ENCODE assay signal across 17 cellular contexts in genomic region chr10:24096281-24096680, GRCh38.
A peak's percentile ranks its signal among the peaks of the same experiment; 100 is the strongest.
DNase-seq lines count a peak whose midpoint lies in the region; ATAC-seq and TF ChIP-seq lines count a peak whose summit lies in the region.
"Had no signal": no experiment of that assay in that cellular context is flagged by ENCODE, and none has a peak within 500 bp of the region (broad histone marks: within the 10 kb centered on the region; RNA-seq: fewer than 3 reads in every experiment).

No MANE protein-coding gene starts in this region.

- TF ChIP-seq CTCF in H9 (conservative IDR thresholded peaks at IDR 0.05) (no peak), WTC11 (IDR thresholded peaks at IDR 0.05) (no peak)

- H3K27me3 ChIP-seq in H9 (ENCODE audit: insufficient read depth, low read length), result no peaks in the 10 kb centered on the region
- H3K27me3 ChIP-seq in mesendoderm (ENCODE audit: insufficient read depth, low read length, poor library complexity), result no peaks in the 10 kb centered on the region
- no peaks in the 10 kb centered on the region for H3K27me3 ChIP-seq in CD8-positive, alpha-beta memory T cell (ENCODE audit: insufficient read depth, low read length, poor library complexity, severe bottlenecking)
- no peaks in the 10 kb centered on the region for H3K27me3 ChIP-seq in aorta (ENCODE audit: control insufficient read depth in 1 of 2, insufficient read depth in 2 of 2, low read length in 1 of 2)
- H3K27me3 ChIP-seq: BE2C had no signal

- H2AK5ac ChIP-seq in H9 (ENCODE audit: insufficient read length, low read length) (no peak overlapping the region), mesendoderm (ENCODE audit: low read length) (no peak overlapping the region)

- no peaks in the 10 kb centered on the region for H3K9me3 ChIP-seq in H9 (ENCODE audit: control insufficient read depth, low read depth, low read length)
- no peaks in the 10 kb centered on the region for H3K9me3 ChIP-seq in CD8-positive, alpha-beta memory T cell (ENCODE audit: low read length)
- H3K9me3 ChIP-seq in aorta (ENCODE audit: control insufficient read depth, low read length), result no peaks in the 10 kb centered on the region
- H3K9me3 ChIP-seq: BE2C had no signal

- no peaks in the 10 kb centered on the region for H3K79me1 ChIP-seq in H9 (ENCODE audit: insufficient read depth, low read depth, low read length, poor library complexity, severe bottlenecking)
- H3K79me1 ChIP-seq in mesendoderm (ENCODE audit: low read length), result no peaks in the 10 kb centered on the region

- H3K56ac ChIP-seq in H9 (ENCODE audit: insufficient read length, low read depth, low read length), result no peak overlapping the region
- H3K56ac ChIP-seq in mesendoderm (ENCODE audit: low read length), result no peak overlapping the region

- DNase-seq in H9, result no peak
- DNase-seq in WTC11 (ENCODE audit: low spot score), result no peak
- DNase-seq in mesendoderm, result peak; percentile 14
- no peak for DNase-seq in CD8-positive, alpha-beta memory T cell
- no peak for DNase-seq in cerebellar nuclear complex (lab: John Stamatoyannopoulos, UW)
- no peak for DNase-seq in aorta
- no peak for DNase-seq in activated CD4-positive, alpha-beta T cell treated with anti-CD3 and anti-CD28 coated beads, Interleukin-2, amount 10 ng/mL, durations not matched to agents 7 days and 5 days
- DNase-seq: BE2C; CD4-positive, alpha-beta memory T cell; COR-L47; DMS153; DMS79 treated with DMSO at 0.1 percent for 48 hours; EL; GOT3; IMR-90 had no signal

- H4K5ac ChIP-seq in H9 (ENCODE audit: insufficient read length, low read depth, low read length), result no peak overlapping the region
- no peak overlapping the region for H4K5ac ChIP-seq in mesendoderm (ENCODE audit: low read length)

- H3K9ac ChIP-seq in H9 (ENCODE audit: extremely low read depth, insufficient read length, low read length) (no peak overlapping the region), mesendoderm (ENCODE audit: low read length) (no peak overlapping the region)

- H3K4me3 ChIP-seq in mesendoderm (ENCODE audit: low read length), result no peak overlapping the region
- no peak overlapping the region for H3K4me3 ChIP-seq in CD8-positive, alpha-beta memory T cell (ENCODE audit: low read length)
- H3K4me3 ChIP-seq in aorta (ENCODE audit: low read length in 2 of 2), result no peak overlapping the region

- H3K4me1 Mint-ChIP-seq in H9 (peaks cover 7 to 24% of the 10 kb centered on the region in 2 experiments), WTC11 (peaks cover 16% of the 10 kb centered on the region)
- no peaks in the 10 kb centered on the region for H3K4me1 Mint-ChIP-seq in CD8-positive, alpha-beta memory T cell
- no peaks in the 10 kb centered on the region for H3K4me1 Mint-ChIP-seq in activated CD4-positive, alpha-beta T cell treated with anti-CD3 and anti-CD28 coated beads, Interleukin-2, amount 10 ng/mL, durations not matched to agents 7 days and 5 days
- H3K4me1 Mint-ChIP-seq: CD4-positive, alpha-beta memory T cell had no signal

- H3K4me2 ChIP-seq in H9 (ENCODE audit: insufficient read depth, insufficient read length, low read length), result no peak overlapping the region
- H3K4me2 ChIP-seq in mesendoderm (ENCODE audit: low read length), result no peak overlapping the region

- H3K27ac Mint-ChIP-seq in H9 (peak overlapping the region in 2 of 3 experiments; percentile 12 to 53; a peak in 4 of 7 replicates), WTC11 (no peak overlapping the region)
- no peak overlapping the region for H3K27ac Mint-ChIP-seq in CD8-positive, alpha-beta memory T cell
- no peak overlapping the region for H3K27ac Mint-ChIP-seq in activated CD4-positive, alpha-beta T cell treated with anti-CD3 and anti-CD28 coated beads, Interleukin-2, amount 10 ng/mL, durations not matched to agents 7 days and 5 days

- no peaks in the 10 kb centered on the region for H3K4me1 ChIP-seq in H9 (ENCODE audit: insufficient read depth, low read length)
- H3K4me1 ChIP-seq in mesendoderm (ENCODE audit: control insufficient read depth, low read depth, low read length), result peaks cover 4% of the 10 kb centered on the region
- H3K4me1 ChIP-seq in CD8-positive, alpha-beta memory T cell (ENCODE audit: insufficient read depth, low read length), result no peaks in the 10 kb centered on the region
- H3K4me1 ChIP-seq in aorta (ENCODE audit: control insufficient read depth in 1 of 2, insufficient read depth in 2 of 2, low read length in 2 of 2), result no peaks in the 10 kb centered on the region
- H3K4me1 ChIP-seq: BE2C had no signal

- no peak overlapping the region for H3K14ac ChIP-seq in H9 (ENCODE audit: insufficient read depth, low read length)

- intact Hi-C loops in aorta (cut with DNase I), result no loop called here

- H3K9me3 Mint-ChIP-seq in H9 (peaks cover 15 to 27% of the 10 kb centered on the region in 2 experiments), WTC11 (peaks cover 24% of the 10 kb centered on the region)
- peaks cover 0 to 10% (median 5%) of the 10 kb centered on the region in 5 donors for H3K9me3 Mint-ChIP-seq in CD8-positive, alpha-beta memory T cell
- peaks cover 10% of the 10 kb centered on the region for H3K9me3 Mint-ChIP-seq in activated CD4-positive, alpha-beta T cell treated with anti-CD3 and anti-CD28 coated beads, Interleukin-2, amount 10 ng/mL, durations not matched to agents 7 days and 5 days

- H2BK5ac ChIP-seq in H9 (ENCODE audit: insufficient read length, low read length) (no peak overlapping the region), mesendoderm (ENCODE audit: low read length) (no peak overlapping the region)

- H3K79me2 ChIP-seq in H9 (ENCODE audit: insufficient read depth, low read length) (no peaks in the 10 kb centered on the region), mesendoderm (ENCODE audit: control insufficient read depth, insufficient read depth, low read length) (no peaks in the 10 kb centered on the region)

- H4K20me1 ChIP-seq in H9 (ENCODE audit: control insufficient read depth, insufficient read depth, insufficient read length), result no peaks in the 10 kb centered on the region

- no CpG with 5 or more reads among the region's 1 CpG for WGBS in H9 (ENCODE audit: extremely low coverage, insufficient read length, low lambda C conversion rate)
- no CpG with 5 or more reads among the region's 1 CpG for WGBS in mesendoderm (ENCODE audit: extremely low coverage, insufficient coverage, low lambda C conversion rate)
- WGBS in aorta, 2 donors, result 67% methylated on average over 1 of the region's 1 CpG

- H4K8ac ChIP-seq in H9 (replicated peaks; ENCODE audit: insufficient read length, low read depth, low read length), result no peak overlapping the region
- no peak overlapping the region for H4K8ac ChIP-seq in mesendoderm (ENCODE audit: low read depth, low read length)

- H3K36me3 Mint-ChIP-seq in H9 (ENCODE audit: insufficient read depth in 1 of 3, low read depth in 3 of 3) (peaks cover 11 to 22% (median 12%) of the 10 kb centered on the region in 3 experiments), WTC11 (peaks cover 14% of the 10 kb centered on the region)
- no peaks in the 10 kb centered on the region for H3K36me3 Mint-ChIP-seq in CD8-positive, alpha-beta memory T cell
- no peaks in the 10 kb centered on the region for H3K36me3 Mint-ChIP-seq in activated CD4-positive, alpha-beta T cell treated with anti-CD3 and anti-CD28 coated beads, Interleukin-2, amount 10 ng/mL, durations not matched to agents 7 days and 5 days (ENCODE audit: low read depth)
- H3K36me3 Mint-ChIP-seq: CD4-positive, alpha-beta memory T cell had no signal

- peak overlapping the region in 1 of 2 experiments; percentile 28; a peak in 1 of 5 replicates for H3K4me3 Mint-ChIP-seq in H9
- no peak overlapping the region for H3K4me3 Mint-ChIP-seq in WTC11
- no peak overlapping the region for H3K4me3 Mint-ChIP-seq in CD8-positive, alpha-beta memory T cell
- no peak overlapping the region for H3K4me3 Mint-ChIP-seq in activated CD4-positive, alpha-beta T cell treated with anti-CD3 and anti-CD28 coated beads, Interleukin-2, amount 10 ng/mL, durations not matched to agents 7 days and 5 days
- H3K4me3 Mint-ChIP-seq: CD4-positive, alpha-beta memory T cell had no signal

- no peak overlapping the region for H2BK20ac ChIP-seq in H9 (ENCODE audit: low read depth, low read length, poor library complexity, severe bottlenecking)

- no peak overlapping the region for H2BK120ac ChIP-seq in H9 (ENCODE audit: low read depth, low read length, poor library complexity, severe bottlenecking)
- no peak overlapping the region for H2BK120ac ChIP-seq in mesendoderm (ENCODE audit: low read depth, low read length)

- no peak overlapping the region for H3K27ac ChIP-seq in H9 (ENCODE audit: insufficient read length, low read depth, low read length)
- H3K27ac ChIP-seq in mesendoderm (ENCODE audit: low read depth, low read length), result no peak overlapping the region
- H3K27ac ChIP-seq in CD8-positive, alpha-beta memory T cell (ENCODE audit: low read depth, low read length), result no peak overlapping the region
- no peak overlapping the region for H3K27ac ChIP-seq in aorta (ENCODE audit: low read depth in 1 of 2, low read length in 2 of 2)
- H3K27ac ChIP-seq: C4-2B had no signal

- H2AFZ ChIP-seq in H9 (ENCODE audit: low read length), result no peak overlapping the region

- H3K36me3 ChIP-seq in mesendoderm (ENCODE audit: control insufficient read depth, insufficient read depth, low read length), result no peaks in the 10 kb centered on the region
- H3K36me3 ChIP-seq in CD8-positive, alpha-beta memory T cell (ENCODE audit: insufficient read depth, low read length), result no peaks in the 10 kb centered on the region
- no peaks in the 10 kb centered on the region for H3K36me3 ChIP-seq in aorta (ENCODE audit: control insufficient read depth in 1 of 2, insufficient read depth in 2 of 2, low read length in 1 of 2)
- H3K36me3 ChIP-seq: BE2C had no signal

- no peak overlapping the region for H3K18ac ChIP-seq in H9 (ENCODE audit: insufficient read length, low read depth, low read length)
- H3K18ac ChIP-seq in mesendoderm (ENCODE audit: low read length), result no peak overlapping the region

- ATAC-seq in WTC11, result peak; percentile 71
- ATAC-seq in aorta (ENCODE audit: low FRiP score), result no peak
- ATAC-seq: HCT116 had no signal

- H3K23me2 ChIP-seq in H9 (ENCODE audit: insufficient read length, low read depth, low read length, poor library complexity, severe bottlenecking), result no peaks in the 10 kb centered on the region

- H3K23ac ChIP-seq in H9 (ENCODE audit: insufficient read length, low read depth, low read length), result no peak overlapping the region
- no peak overlapping the region for H3K23ac ChIP-seq in mesendoderm (ENCODE audit: low read length)

- no peak overlapping the region for H4K91ac ChIP-seq in H9 (ENCODE audit: insufficient read length, low read depth, low read length)

- CTCF ChIA-PET in WTC11 (lab: Charles Lee), result no interaction called here
- CTCF ChIA-PET in CD8-positive, alpha-beta memory T cell (lab: Charles Lee), result no interaction called here
- CTCF ChIA-PET in activated CD4-positive, alpha-beta T cell treated with anti-CD3 and anti-CD28 coated beads, Interleukin-2, amount 10 ng/mL, durations not matched to agents 7 days and 5 days (lab: Charles Lee), result no interaction called here

- peaks cover 2% of the 10 kb centered on the region for H3K27me3 Mint-ChIP-seq in H9 (ENCODE audit: low read depth)
- H3K27me3 Mint-ChIP-seq in WTC11 (ENCODE audit: low read depth), result no peaks in the 10 kb centered on the region
- no peaks in the 10 kb centered on the region for H3K27me3 Mint-ChIP-seq in CD8-positive, alpha-beta memory T cell
- no peaks in the 10 kb centered on the region for H3K27me3 Mint-ChIP-seq in activated CD4-positive, alpha-beta T cell treated with anti-CD3 and anti-CD28 coated beads, Interleukin-2, amount 10 ng/mL, durations not matched to agents 7 days and 5 days
- H3K27me3 Mint-ChIP-seq: CD4-positive, alpha-beta memory T cell had no signal

- POLR2A ChIA-PET in WTC11 (lab: Charles Lee), result no interaction called here
- POLR2A ChIA-PET in CD8-positive, alpha-beta memory T cell (lab: Charles Lee), result no interaction called here
- POLR2A ChIA-PET in activated CD4-positive, alpha-beta T cell treated with anti-CD3 and anti-CD28 coated beads, Interleukin-2, amount 10 ng/mL, durations not matched to agents 7 days and 5 days (lab: Charles Lee), result no interaction called here

- H3K4ac ChIP-seq in H9 (ENCODE audit: low read depth, low read length), result no peak overlapping the region
- no peak overlapping the region for H3K4ac ChIP-seq in mesendoderm (ENCODE audit: low read depth, low read length)

- no peak overlapping the region for H3T11ph ChIP-seq in H9 (ENCODE audit: low read length)

- no peak overlapping the region for H2BK12ac ChIP-seq in H9 (ENCODE audit: insufficient read length, low read depth, low read length)

- H2BK15ac ChIP-seq in H9 (ENCODE audit: low read depth, low read length), result no peak overlapping the region
- H2BK15ac ChIP-seq in mesendoderm (replicated peaks; ENCODE audit: low read depth), result no peak overlapping the region

Comparison
In these comparisons a context has a peak if more than half of its experiments do, and no peak if none do; other contexts are left out.
1. H3K27ac Mint-ChIP-seq: peak in H9 (2 of 3); none in WTC11 (single experiment), CD8-positive, alpha-beta memory T cell (0 of 8) and activated CD4-positive, alpha-beta T cell treated with anti-CD3 and anti-CD28 coated beads, Interleukin-2, amount 10 ng/mL, durations not matched to agents 7 days and 5 days (single experiment).